In the genomic region with DNA sequence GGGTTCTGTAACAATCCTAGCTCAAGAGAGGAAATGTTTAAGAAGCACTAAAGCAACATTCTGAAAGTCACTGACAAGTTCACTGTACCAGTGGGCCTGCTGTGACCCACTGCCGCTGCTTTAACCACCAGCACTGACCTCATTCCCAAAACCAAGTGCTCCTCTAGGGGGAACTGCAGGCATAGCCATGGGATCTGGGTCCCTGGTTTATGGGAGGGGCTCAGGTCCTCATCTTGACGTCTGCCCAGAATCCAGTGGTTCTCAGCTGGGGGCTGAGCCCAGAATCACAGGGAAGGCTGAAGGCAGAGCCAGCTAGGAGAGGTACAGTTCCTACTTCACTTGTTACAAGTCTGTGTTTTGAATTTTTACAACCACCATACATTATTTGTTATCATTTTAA, we compare ENCODE assay signal across 10 cellular contexts. TPM values are rescaled to one million over a fixed set of nuclear protein-coding genes. Genes with fewer than 3 reads are reported as not detected.
DNase-seq lines count a peak whose midpoint lies in the region; ATAC-seq, FAIRE-seq and TF ChIP-seq lines count a peak whose summit lies in the region.
"Had no signal": no experiment of that assay in that cellular context is flagged by ENCODE, and none has a peak within 500 bp of the region (broad histone marks: within the 10 kb centered on the region; RNA-seq: fewer than 3 reads in every experiment).

No MANE protein-coding gene starts in this region.

- H3K4ac ChIP-seq in trophoblast cell (ENCODE audit: low read depth, low read length): no peak overlapping the region

- H3K4me1 ChIP-seq in PC-9 (replicated peaks; ENCODE audit: insufficient read depth) (no peaks in the 10 kb centered on the region), esophagus squamous epithelium (peaks cover 22 to 42% (median 24%) of the 10 kb centered on the region in 3 donors), trophoblast cell (ENCODE audit: control insufficient read depth in 1 of 2, insufficient read depth in 2 of 2, low read length in 2 of 2) (peaks cover 11 to 12% of the 10 kb centered on the region in 2 experiments), Karpas-422 (ENCODE audit: low read length) (no peaks in the 10 kb centered on the region)

- H3K9me2 ChIP-seq in PC-9 (ENCODE audit: insufficient read depth): no peaks in the 10 kb centered on the region
- no peaks in the 10 kb centered on the region for H3K9me2 ChIP-seq in Karpas-422 (replicated peaks; ENCODE audit: insufficient read depth, low read length)

- FAIRE-seq in H54 (lab: Jason Lieb, UNC): no peak

- DNase-seq in H54 (ENCODE audit: insufficient read length, low spot score) (peak; percentile 37), PC-9 (peak in 1 of 2 experiments; percentile 11), esophagus squamous epithelium (lab: John Stamatoyannopoulos, UW) (no peak), trophoblast cell (peak; percentile 13 to 34), Karpas-422 (no peak)
- no peak for DNase-seq in stimulated activated CD4-positive, alpha-beta T cell treated with anti-CD3 and anti-CD28 coated beads, Interleukin-12 subunit alpha, Interleukin-12 subunit beta, amount 100 ng/mL, for 4 hours
- DNase-seq: activated CD8-positive, alpha-beta memory T cell treated with anti-CD3 and anti-CD28 coated beads, Interleukin-2, amount 50 U/mL, for 48 hours; stimulated activated naive CD4-positive, alpha-beta T cell treated with Interleukin-2 at 50 U/mL for 16 hours had no signal

- intact Hi-C loops in PC-9 (cut with micrococcal nuclease; ENCODE audit: unreplicated experiment): no loop called here
- intact Hi-C loops in esophagus squamous epithelium (cut with DNase I): no loop called here

- H4K20me1 ChIP-seq in PC-9 (ENCODE audit: insufficient read depth) (no peaks in the 10 kb centered on the region), Karpas-422 (ENCODE audit: insufficient read depth, low read depth, low read length) (no peaks in the 10 kb centered on the region)

- 29 to 50% methylated on average over 1 to 2 of the region's 2 CpGs for WGBS in esophagus squamous epithelium, 2 donors
- no CpG with 5 or more reads among the region's 2 CpGs for WGBS in trophoblast cell (ENCODE audit: extremely low coverage, insufficient coverage, insufficient read length)

- no peaks in the 10 kb centered on the region for H3F3A ChIP-seq in PC-9 (ENCODE audit: insufficient read depth, low read depth)

- H3K14ac ChIP-seq in trophoblast cell (ENCODE audit: low read length): no peak overlapping the region

- H2BK5ac ChIP-seq in trophoblast cell (ENCODE audit: low read depth, low read length, poor library complexity): no peak overlapping the region

- POLR2A ChIA-PET in PC-9 (lab: Charles Lee; ENCODE audit: unreplicated experiment): no interaction called here

- TF ChIP-seq POLR2A in H54 (IDR thresholded peaks at IDR 0.05; ENCODE audit: low read depth, low read length): no peak
- TF ChIP-seq POLR2A in esophagus squamous epithelium (IDR thresholded peaks at IDR 0.05): no peak

- H3K79me2 ChIP-seq in PC-9 (ENCODE audit: low read depth): no peaks in the 10 kb centered on the region
- no peaks in the 10 kb centered on the region for H3K79me2 ChIP-seq in trophoblast cell (ENCODE audit: control insufficient read depth, insufficient read depth, low read length, poor library complexity)
- H3K79me2 ChIP-seq in Karpas-422 (ENCODE audit: low read length): no peaks in the 10 kb centered on the region

- H3K23ac ChIP-seq in trophoblast cell (ENCODE audit: low read length): no peak overlapping the region

- no peak overlapping the region for H3K27ac ChIP-seq in PC-9
- H3K27ac ChIP-seq in esophagus squamous epithelium: peak overlapping the region; percentile 3 to 67 (median 60)
- H3K27ac ChIP-seq in trophoblast cell (ENCODE audit: low read depth, low read length): no peak overlapping the region
- H3K27ac ChIP-seq in Karpas-422 (ENCODE audit: low read length): no peak overlapping the region

- peaks cover 7% of the 10 kb centered on the region for H3K79me1 ChIP-seq in trophoblast cell (ENCODE audit: low read length)

- ATAC-seq in GM21528 (IDR thresholded peaks at IDR 0.05; ENCODE audit: low FRiP score, unreplicated experiment) (no peak), GM19328 (IDR thresholded peaks at IDR 0.05; ENCODE audit: unreplicated experiment) (no peak)

- peak overlapping the region; percentile 37 for H2AK5ac ChIP-seq in trophoblast cell (ENCODE audit: low read length)

- no peak overlapping the region for H2BK120ac ChIP-seq in trophoblast cell (ENCODE audit: insufficient read depth, low read length, poor library complexity)

- H3K27me3 ChIP-seq in PC-9 (ENCODE audit: insufficient read depth, low read depth): no peaks in the 10 kb centered on the region
- H3K27me3 ChIP-seq in esophagus squamous epithelium: no peaks in the 10 kb centered on the region
- H3K27me3 ChIP-seq in trophoblast cell (ENCODE audit: insufficient read depth, low read length): no peaks in the 10 kb centered on the region
- H3K27me3 ChIP-seq in Karpas-422 (ENCODE audit: low read length): no peaks in the 10 kb centered on the region

- no TSS peak for BruUV-seq in PC-9 (replicated peaks; lab: Mats Ljungman, UMichigan)

- no peak overlapping the region for H4K12ac ChIP-seq in trophoblast cell (ENCODE audit: low read depth, low read length)

- no peak overlapping the region for H3K4me3 ChIP-seq in PC-9
- no peak overlapping the region for H3K4me3 ChIP-seq in esophagus squamous epithelium
- no peak overlapping the region for H3K4me3 ChIP-seq in trophoblast cell (ENCODE audit: low read depth, low read length)
- no peak overlapping the region for H3K4me3 ChIP-seq in Karpas-422 (ENCODE audit: low read length)

- peak overlapping the region; percentile 14 for H2BK12ac ChIP-seq in trophoblast cell (ENCODE audit: low read length)

- no peaks in the 10 kb centered on the region for H3K9me3 ChIP-seq in PC-9 (ENCODE audit: insufficient read depth, low read depth)
- H3K9me3 ChIP-seq in esophagus squamous epithelium: no peaks in the 10 kb centered on the region
- H3K9me3 ChIP-seq in trophoblast cell (ENCODE audit: insufficient read depth, low read depth, low read length): no peaks in the 10 kb centered on the region
- no peaks in the 10 kb centered on the region for H3K9me3 ChIP-seq in Karpas-422 (ENCODE audit: low read length)

- peak overlapping the region; percentile 1 for H4K91ac ChIP-seq in trophoblast cell (ENCODE audit: low read depth, low read length)

- H2AFZ ChIP-seq in PC-9 (no peak overlapping the region), trophoblast cell (ENCODE audit: insufficient read depth, low read length, poor library complexity) (no peak overlapping the region), Karpas-422 (ENCODE audit: low read length) (no peak overlapping the region)

- H3K18ac ChIP-seq in trophoblast cell (ENCODE audit: low read length): no peak overlapping the region

- H3K9ac ChIP-seq in trophoblast cell (ENCODE audit: low read length) (no peak overlapping the region), Karpas-422 (ENCODE audit: low read length) (no peak overlapping the region)

- TF ChIP-seq CTCF in PC-9 (conservative IDR thresholded peaks at IDR 0.05) (0 out of 2 replicates have a peak, but pooled peaks have one; percentile 38), esophagus squamous epithelium (IDR thresholded peaks at IDR 0.05) (peak in 3 of 6 experiments; percentile 3 to 24 (median 8))

- H4K8ac ChIP-seq in trophoblast cell (ENCODE audit: low read depth, low read length): no peak overlapping the region

- H3K36me3 ChIP-seq in PC-9 (ENCODE audit: low read depth): no peaks in the 10 kb centered on the region
- H3K36me3 ChIP-seq in esophagus squamous epithelium: peaks cover 0 to 46% (median 0%) of the 10 kb centered on the region in 3 donors
- H3K36me3 ChIP-seq in trophoblast cell (ENCODE audit: control insufficient read depth in 1 of 2, insufficient read depth in 2 of 2, low read length in 2 of 2): no peaks in the 10 kb centered on the region
- no peaks in the 10 kb centered on the region for H3K36me3 ChIP-seq in Karpas-422 (ENCODE audit: insufficient read depth, low read length)

- H3K4me2 ChIP-seq in PC-9: no peak overlapping the region
- H3K4me2 ChIP-seq in trophoblast cell (ENCODE audit: low read length): no peak overlapping the region
- no peak overlapping the region for H3K4me2 ChIP-seq in Karpas-422 (ENCODE audit: low read depth, low read length, poor library complexity, severe bottlenecking)

- CTCF ChIA-PET in PC-9 (lab: Charles Lee): no interaction called here

RNA-seq across cellular contexts. Expression of gene SLC2A8, which starts 36.1 kb away (rescaled TPM):
- total RNA-seq in PC-9 (2021) (19.1 and 24.6 TPM in 2 replicates), esophagus squamous epithelium (10 to 100 TPM in 3 of 4 donors, 1 to 10 TPM in 1; 6.2 to 28.3 (median 16.7) TPM)
- polyA plus RNA-seq in trophoblast cell (2013): 31.3 and 31.4 TPM in 2 replicates
- total RNA-seq in Karpas-422 (2014; rRNA removed; shearing (Covaris generic); ENCODE audit: low replicate concordance): 11.3 and 29.4 TPM in 2 replicates

Comparison
In these comparisons a context has a peak if more than half of its experiments do, and no peak if none do; other contexts are left out.
1. DNase-seq: peak in H54 (single experiment) and trophoblast cell (2 of 2); none in esophagus squamous epithelium (single experiment), stimulated activated CD4-positive, alpha-beta T cell treated with anti-CD3 and anti-CD28 coated beads, Interleukin-12 subunit alpha, Interleukin-12 subunit beta, amount 100 ng/mL, for 4 hours (single experiment) and Karpas-422 (single experiment).
2. H3K27ac ChIP-seq: peak in esophagus squamous epithelium (4 of 4); none in PC-9 (single experiment), trophoblast cell (single experiment) and Karpas-422 (single experiment).